ENCODE assay signal across 8 cellular contexts in the genomic region with DNA sequence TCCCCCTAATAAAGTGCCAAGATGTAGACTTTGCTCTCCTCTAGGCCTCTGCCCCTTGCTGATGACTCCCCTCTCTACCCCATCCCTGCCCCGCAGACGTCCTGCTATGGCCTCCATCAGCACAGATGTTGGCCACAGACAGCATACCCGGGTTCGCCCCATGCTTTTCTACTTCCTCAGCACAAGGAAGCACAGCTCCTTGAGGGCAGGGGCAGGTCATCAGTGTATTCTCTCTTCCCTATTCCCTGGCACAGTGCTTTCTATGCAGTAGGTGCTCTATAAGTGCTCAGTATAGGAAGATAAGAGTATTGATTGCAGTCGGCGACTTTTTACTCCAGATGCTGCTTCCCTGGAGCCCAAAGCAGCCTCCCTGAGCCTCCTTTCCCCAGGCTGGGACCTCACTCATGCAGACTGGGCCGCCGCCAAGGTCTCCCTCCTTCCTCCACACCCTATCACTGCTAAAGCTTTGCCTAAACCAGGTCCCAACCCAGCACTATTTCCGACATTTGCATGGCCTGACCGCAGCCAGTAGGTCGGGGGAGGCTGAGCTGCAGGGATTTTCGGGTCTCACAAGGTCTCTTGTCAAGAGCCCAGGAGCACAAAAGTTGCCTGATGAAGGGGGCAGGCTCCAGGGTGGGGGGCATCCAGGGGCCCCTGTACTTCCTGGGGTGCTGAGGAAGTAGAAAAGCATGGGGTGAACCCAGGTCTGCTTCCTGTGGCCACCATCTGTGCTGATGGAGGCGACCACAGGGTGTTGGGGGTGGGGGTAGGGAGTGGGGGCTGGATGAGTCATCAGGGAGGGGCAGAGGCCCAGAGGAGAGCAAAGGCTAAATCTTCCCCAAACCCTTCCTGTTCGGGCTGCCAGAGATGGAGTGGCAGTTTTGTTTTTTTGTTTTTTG. TPM values are rescaled to one million over a fixed set of nuclear protein-coding genes. Genes with fewer than 3 reads are reported as not detected.
DNase-seq lines count a peak whose midpoint lies in the region; ATAC-seq, FAIRE-seq and TF ChIP-seq lines count a peak whose summit lies in the region.

No MANE protein-coding gene starts in this region.

- no peaks in the 10 kb centered on the region for H3K36me3 Mint-ChIP-seq in activated CD4-positive, alpha-beta T cell treated with anti-CD3 and anti-CD28 coated beads, Interleukin-2, amount 10 ng/mL, durations not matched to agents 24 days and 14 days (ENCODE audit: low read depth)

- no peaks in the 10 kb centered on the region for H3K9me3 Mint-ChIP-seq in activated CD4-positive, alpha-beta T cell treated with anti-CD3 and anti-CD28 coated beads, Interleukin-2, amount 10 ng/mL, durations not matched to agents 24 days and 14 days

- FAIRE-seq in D721Med (lab: Jason Lieb, UNC), result no peak

- intact Hi-C loops in activated CD4-positive, alpha-beta T cell treated with anti-CD3 and anti-CD28 coated beads, Interleukin-2, amount 10 ng/mL, durations not matched to agents 24 days and 14 days (cut with micrococcal nuclease), result loop anchor here (1.0 to 5.0 kb wide), 2 partner anchors 19 to 39 kb away; a partner anchor contains a TSS

- peak; percentile 89 for DNase-seq in GF-D8 (lab: John Stamatoyannopoulos, UW)
- peak; percentile 51 for DNase-seq in Jurkat, Clone E6-1 (ENCODE audit: low read depth, low spot score)
- DNase-seq in activated CD4-positive, alpha-beta T cell treated with anti-CD3 and anti-CD28 coated beads, Interleukin-2, amount 10 ng/mL, durations not matched to agents 24 days and 14 days, result peak; percentile 91
- peak; percentile 69 for DNase-seq in fibroblast of the aortic adventitia (ENCODE audit: low read depth)
- peak; percentile 46 to 52 for DNase-seq in stimulated activated CD8-positive, alpha-beta memory T cell treated with anti-CD3 and anti-CD28 coated beads, Interleukin-15, amount 100 ng/mL, for 4 hours (ENCODE audit: low read depth in 2 of 2)
- no peak for DNase-seq in D721Med (ENCODE audit: insufficient read length, low spot score)
- DNase-seq in cerebellar cortex (ENCODE audit: low spot score), result no peak

- TF ChIP-seq CTCF in fibroblast of the aortic adventitia (IDR thresholded peaks at IDR 0.05; ENCODE audit: insufficient read depth, low read length), result no peak
- no peak for TF ChIP-seq CTCF in D721Med (IDR thresholded peaks at IDR 0.05; ENCODE audit: insufficient read depth, missing control alignments)

- H3K4me3 ChIP-seq in Jurkat, Clone E6-1 (ENCODE audit: low read length), result no peak overlapping the region
- H3K4me3 ChIP-seq in fibroblast of the aortic adventitia (ENCODE audit: low read depth, low read length), result no peak overlapping the region

- H3K27ac Mint-ChIP-seq in activated CD4-positive, alpha-beta T cell treated with anti-CD3 and anti-CD28 coated beads, Interleukin-2, amount 10 ng/mL, durations not matched to agents 24 days and 14 days, result peak overlapping the region; percentile 89

- ATAC-seq in GM21619 (IDR thresholded peaks at IDR 0.05; ENCODE audit: unreplicated experiment), result peak; percentile 73

- H3K27me3 Mint-ChIP-seq in activated CD4-positive, alpha-beta T cell treated with anti-CD3 and anti-CD28 coated beads, Interleukin-2, amount 10 ng/mL, durations not matched to agents 24 days and 14 days, result peaks cover 2% of the 10 kb centered on the region

- H3K4me3 Mint-ChIP-seq in activated CD4-positive, alpha-beta T cell treated with anti-CD3 and anti-CD28 coated beads, Interleukin-2, amount 10 ng/mL, durations not matched to agents 24 days and 14 days, result peak overlapping the region; percentile 59

- peaks cover 51% of the 10 kb centered on the region for H3K4me1 Mint-ChIP-seq in activated CD4-positive, alpha-beta T cell treated with anti-CD3 and anti-CD28 coated beads, Interleukin-2, amount 10 ng/mL, durations not matched to agents 24 days and 14 days

RNA-seq across cellular contexts. Expression of a gene that starts 8.0 kb away (rescaled TPM):
- polyA plus RNA-seq in Jurkat, Clone E6-1 (2012; ENCODE audit: insufficient read depth, insufficient read length), result not detected
- total RNA-seq in activated CD4-positive, alpha-beta T cell treated with anti-CD3 and anti-CD28 coated beads, Interleukin-2, amount 10 ng/mL, durations not matched to agents 24 days and 14 days, result not detected in 2 replicates
- total RNA-seq in fibroblast of the aortic adventitia (ENCODE audit: low replicate concordance), result not detected in 2 replicates

RNA-seq across cellular contexts. Expression of a gene that starts 12.3 kb away (rescaled TPM):
- not detected for polyA plus RNA-seq in Jurkat, Clone E6-1 (2012; ENCODE audit: insufficient read depth, insufficient read length)
- total RNA-seq in activated CD4-positive, alpha-beta T cell treated with anti-CD3 and anti-CD28 coated beads, Interleukin-2, amount 10 ng/mL, durations not matched to agents 24 days and 14 days, result not detected in 2 replicates
- not detected in 2 replicates for total RNA-seq in fibroblast of the aortic adventitia (ENCODE audit: low replicate concordance)

RNA-seq across cellular contexts. Expression of a gene that starts 18.8 kb away (rescaled TPM):
- polyA plus RNA-seq in Jurkat, Clone E6-1 (2012; ENCODE audit: insufficient read depth, insufficient read length), result 1.1 TPM
- 14.0 and 17.5 TPM in 2 replicates for total RNA-seq in activated CD4-positive, alpha-beta T cell treated with anti-CD3 and anti-CD28 coated beads, Interleukin-2, amount 10 ng/mL, durations not matched to agents 24 days and 14 days
- total RNA-seq in fibroblast of the aortic adventitia (ENCODE audit: low replicate concordance), result 57.6 and 91.4 TPM in 2 replicates

RNA-seq across cellular contexts. Expression of a gene that starts 22.5 kb away (rescaled TPM):
- 8.3 TPM for polyA plus RNA-seq in Jurkat, Clone E6-1 (2012; ENCODE audit: insufficient read depth, insufficient read length)
- total RNA-seq in activated CD4-positive, alpha-beta T cell treated with anti-CD3 and anti-CD28 coated beads, Interleukin-2, amount 10 ng/mL, durations not matched to agents 24 days and 14 days, result 2.8 and 3.1 TPM in 2 replicates
- 0.27 TPM in 1 of 2 replicates, not detected in the other for total RNA-seq in fibroblast of the aortic adventitia (ENCODE audit: low replicate concordance)

Comparison
In these comparisons a context has a peak if more than half of its experiments do, and no peak if none do; other contexts are left out.
1. DNase-seq: peak in GF-D8 (single experiment), Jurkat, Clone E6-1 (single experiment), activated CD4-positive, alpha-beta T cell treated with anti-CD3 and anti-CD28 coated beads, Interleukin-2, amount 10 ng/mL, durations not matched to agents 24 days and 14 days (single experiment), fibroblast of the aortic adventitia (single experiment) and stimulated activated CD8-positive, alpha-beta memory T cell treated with anti-CD3 and anti-CD28 coated beads, Interleukin-15, amount 100 ng/mL, for 4 hours (2 of 2); none in D721Med (single experiment) and cerebellar cortex (single experiment).